12 cellular contexts compared by ENCODE assay signal in genomic region chr6:10409160-10409765, GRCh38. TPM values are rescaled to one million over a fixed set of nuclear protein-coding genes. Genes with fewer than 3 reads are reported as not detected.
A peak's percentile ranks its signal among the peaks of the same experiment; 100 is the strongest.
DNase-seq lines count a peak whose midpoint lies in the region; ATAC-seq and TF ChIP-seq lines count a peak whose summit lies in the region.
"Had no signal": no experiment of that assay in that cellular context is flagged by ENCODE, and none has a peak within 500 bp of the region (broad histone marks: within the 10 kb centered on the region; RNA-seq: fewer than 3 reads in every experiment).

No MANE protein-coding gene starts in this region.

- H3K4me1 ChIP-seq in endodermal cell (ENCODE audit: control insufficient read depth, insufficient read depth, low read length) (peaks cover 6% of the 10 kb centered on the region), prostate gland (replicated peaks) (peaks cover 8% of the 10 kb centered on the region)

- H3K27ac ChIP-seq in endodermal cell (ENCODE audit: low read depth, low read length) (no peak overlapping the region), prostate gland (peak overlapping the region; percentile 89 to 98), WERI-Rb-1 (no peak overlapping the region)
- H3K27ac ChIP-seq: psoas muscle, tibial artery had no signal

- no peak for DNase-seq in activated CD4-positive, alpha-beta T cell treated with anti-CD3 and anti-CD28 coated beads for 36 hours
- DNase-seq in activated CD4-positive, alpha-beta T cell treated with anti-CD3 and anti-CD28 coated beads for 4 hours = no peak
- DNase-seq in NCI-H69 (lab: John Stamatoyannopoulos, UW) (peak; percentile 83), endodermal cell (no peak), prostate gland (ENCODE audit: low spot score) (no peak), CD1c-positive myeloid dendritic cell (ENCODE audit: extremely low spot score) (no peak), WERI-Rb-1 (no peak)
- DNase-seq: left cardiac atrium, NCI-H1417 treated with DMSO at 0.1 percent for 48 hours, psoas muscle, tibial artery had no signal

- peak overlapping the region; percentile 19 for H3K27ac Mint-ChIP-seq in activated CD4-positive, alpha-beta T cell treated with anti-CD3 and anti-CD28 coated beads for 36 hours
- H3K27ac Mint-ChIP-seq in endodermal cell = no peak overlapping the region

- no peaks in the 10 kb centered on the region for H3K9me3 ChIP-seq in endodermal cell (ENCODE audit: control insufficient read depth, low read length)
- no peaks in the 10 kb centered on the region for H3K9me3 ChIP-seq in prostate gland
- H3K9me3 ChIP-seq in WERI-Rb-1 (ENCODE audit: severe bottlenecking) = peaks cover 16% of the 10 kb centered on the region
- H3K9me3 ChIP-seq: psoas muscle, tibial artery had no signal

- H3K36me3 ChIP-seq in endodermal cell (ENCODE audit: control insufficient read depth, insufficient read depth, low read length) = no peaks in the 10 kb centered on the region
- no peaks in the 10 kb centered on the region for H3K36me3 ChIP-seq in prostate gland
- H3K36me3 ChIP-seq in WERI-Rb-1 = no peaks in the 10 kb centered on the region
- H3K36me3 ChIP-seq: tibial artery had no signal

- TF ChIP-seq POLR2A in prostate gland (IDR thresholded peaks at IDR 0.05) = no peak

- CTCF ChIA-PET in activated CD4-positive, alpha-beta T cell treated with anti-CD3 and anti-CD28 coated beads for 36 hours (lab: Charles Lee) = no interaction called here

- peaks cover 19% of the 10 kb centered on the region for H3K36me3 Mint-ChIP-seq in activated CD4-positive, alpha-beta T cell treated with anti-CD3 and anti-CD28 coated beads for 36 hours (ENCODE audit: low read depth)
- H3K36me3 Mint-ChIP-seq in endodermal cell (ENCODE audit: low read depth) = no peaks in the 10 kb centered on the region

- H3K9me3 Mint-ChIP-seq in activated CD4-positive, alpha-beta T cell treated with anti-CD3 and anti-CD28 coated beads for 36 hours (ENCODE audit: low read depth) = peaks cover 18% of the 10 kb centered on the region
- H3K9me3 Mint-ChIP-seq in endodermal cell = no peaks in the 10 kb centered on the region

- H3K4me1 Mint-ChIP-seq in activated CD4-positive, alpha-beta T cell treated with anti-CD3 and anti-CD28 coated beads for 36 hours = peaks cover 30% of the 10 kb centered on the region
- peaks cover 52% of the 10 kb centered on the region for H3K4me1 Mint-ChIP-seq in endodermal cell

- no peak for ATAC-seq in activated CD4-positive, alpha-beta T cell treated with anti-CD3 and anti-CD28 coated beads for 36 hours
- no peak for ATAC-seq in GM21423 (IDR thresholded peaks at IDR 0.05; ENCODE audit: unreplicated experiment)
- ATAC-seq: left cardiac atrium, psoas muscle had no signal

- POLR2A ChIA-PET in activated CD4-positive, alpha-beta T cell treated with anti-CD3 and anti-CD28 coated beads for 36 hours (lab: Charles Lee) = no interaction called here

- WGBS in endodermal cell (ENCODE audit: insufficient coverage in 1 of 2, insufficient read length in 1 of 2), 2 experiments = 3 to 9% methylated on average over 7 to 11 of the region's 11 CpGs
- WGBS in prostate gland = 25% methylated on average over 11 of the region's 11 CpGs

- H3K9ac ChIP-seq in endodermal cell (ENCODE audit: extremely low read depth, low read length, poor library complexity, severe bottlenecking) = no peak overlapping the region

- H3K4me3 ChIP-seq in endodermal cell (ENCODE audit: low read length) (no peak overlapping the region), prostate gland (peak overlapping the region; percentile 71 to 81), WERI-Rb-1 (ENCODE audit: low read depth, low read length) (no peak overlapping the region)
- H3K4me3 ChIP-seq: psoas muscle, tibial artery had no signal

- H3K4me3 Mint-ChIP-seq in activated CD4-positive, alpha-beta T cell treated with anti-CD3 and anti-CD28 coated beads for 36 hours = no peak overlapping the region
- peak overlapping the region; percentile 7 for H3K4me3 Mint-ChIP-seq in endodermal cell

- intact Hi-C loops in activated CD4-positive, alpha-beta T cell treated with anti-CD3 and anti-CD28 coated beads for 36 hours (cut with DNase I, micrococcal nuclease) = loop anchor here in 1 of 2 experiments (10.0 kb wide), 1 partner anchor 686 kb away; the partner anchor contains the start of gene SMIM13
- intact Hi-C loops in prostate gland (cut with DNase I) = no loop called here

- H3K27me3 Mint-ChIP-seq in activated CD4-positive, alpha-beta T cell treated with anti-CD3 and anti-CD28 coated beads for 36 hours = peaks cover 74% of the 10 kb centered on the region
- H3K27me3 Mint-ChIP-seq in endodermal cell (ENCODE audit: insufficient read depth) = peaks cover 95% of the 10 kb centered on the region

- H3K27me3 ChIP-seq in endodermal cell (ENCODE audit: control insufficient read depth, insufficient read depth, low read length, poor library complexity, severe bottlenecking) (peaks cover 96% of the 10 kb centered on the region), prostate gland (replicated peaks; ENCODE audit: insufficient read depth) (no peaks in the 10 kb centered on the region), WERI-Rb-1 (ENCODE audit: insufficient read depth, low read depth, severe bottlenecking) (peaks cover 36% of the 10 kb centered on the region)

- TF ChIP-seq CTCF in endodermal cell (conservative IDR thresholded peaks at IDR 0.05) (no peak), prostate gland (IDR thresholded peaks at IDR 0.05) (no peak), WERI-Rb-1 (IDR thresholded peaks at IDR 0.05; ENCODE audit: low read depth, low read length) (no peak)

RNA-seq across cellular contexts. Expression of gene TFAP2A, which starts 5.6 kb away (rescaled TPM):
- total RNA-seq in activated CD4-positive, alpha-beta T cell treated with anti-CD3 and anti-CD28 coated beads for 36 hours = under 1 TPM; 0.23 to 0.26 TPM
- total RNA-seq in endodermal cell = under 1 TPM; 0.51 to 0.69 TPM
- polyA plus RNA-seq in endodermal cell (2013, experiment 1 of 2) = 39.2 TPM
- polyA plus RNA-seq in endodermal cell (2013, experiment 2 of 2) = 32.0 TPM
- 10 to 100 TPM; 16.0 to 20.4 TPM for total RNA-seq in prostate gland

Comparison
In these comparisons a context has a peak if more than half of its experiments do, and no peak if none do; other contexts are left out.
1. H3K27ac ChIP-seq: peak in prostate gland (2 of 2); none in endodermal cell (single experiment) and WERI-Rb-1 (single experiment).
2. H3K4me3 ChIP-seq: peak in prostate gland (2 of 2); none in endodermal cell (single experiment) and WERI-Rb-1 (single experiment).
3. RNA of gene TFAP2A, which starts 5.6 kb away (total RNA-seq): 16.0 to 20.4 TPM in prostate gland; 0.51 to 0.69 TPM in endodermal cell and 0.23 to 0.26 TPM in activated CD4-positive, alpha-beta T cell treated with anti-CD3 and anti-CD28 coated beads for 36 hours; every median in the first group is over 10 times any median in the second.